Comparison of ENCODE assay signal across 30 cellular contexts in the genomic region with DNA sequence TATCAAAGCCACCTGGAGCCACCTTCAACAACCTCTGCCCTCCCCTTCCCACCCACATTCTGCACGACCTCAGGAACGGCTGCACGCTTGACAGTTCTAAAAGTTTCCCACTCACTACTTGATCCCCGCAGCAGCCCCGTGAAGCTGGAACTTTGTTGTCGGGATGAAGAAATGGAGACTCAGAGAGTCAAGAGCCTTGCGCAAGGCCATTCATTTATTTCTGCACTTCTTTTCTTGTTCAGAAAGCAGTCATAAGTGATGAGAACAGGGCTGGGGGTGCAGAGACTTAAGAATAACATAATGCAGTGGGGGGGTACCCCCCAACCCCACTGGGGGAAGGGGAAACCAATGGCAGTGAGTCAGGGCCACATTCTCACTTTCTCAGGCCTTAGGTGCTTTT. TPM values are rescaled to one million over a fixed set of nuclear protein-coding genes. Genes with fewer than 3 reads are reported as not detected.
DNase-seq lines count a peak whose midpoint lies in the region; ATAC-seq, FAIRE-seq and TF ChIP-seq lines count a peak whose summit lies in the region.
"Had no signal": no experiment of that assay in that cellular context is flagged by ENCODE, and none has a peak within 500 bp of the region (broad histone marks: within the 10 kb centered on the region; RNA-seq: fewer than 3 reads in every experiment).

No MANE protein-coding gene starts in this region.

- H3K9me3 Mint-ChIP-seq in activated naive CD4-positive, alpha-beta T cell treated with anti-CD3 and anti-CD28 coated beads for 36 hours = no peaks in the 10 kb centered on the region
- H3K9me3 Mint-ChIP-seq in T-cell = no peaks in the 10 kb centered on the region
- H3K9me3 Mint-ChIP-seq: activated naive CD4-positive, alpha-beta T cell treated with anti-CD3 and anti-CD28 coated beads, Interleukin-2, amount 50 U/mL, for 24 hours; effector memory CD8-positive, alpha-beta T cell had no signal

- no peak overlapping the region for H3K4me2 ChIP-seq in PC-9
- H3K4me2 ChIP-seq: A549 had no signal

- H3K27ac Mint-ChIP-seq in activated naive CD4-positive, alpha-beta T cell treated with anti-CD3 and anti-CD28 coated beads for 36 hours = no peak overlapping the region
- no peak overlapping the region for H3K27ac Mint-ChIP-seq in T-cell
- H3K27ac Mint-ChIP-seq: activated naive CD4-positive, alpha-beta T cell treated with anti-CD3 and anti-CD28 coated beads, Interleukin-2, amount 50 U/mL, for 24 hours; effector memory CD8-positive, alpha-beta T cell had no signal

- CTCF ChIA-PET in activated naive CD4-positive, alpha-beta T cell treated with anti-CD3 and anti-CD28 coated beads for 36 hours (lab: Charles Lee) = no interaction called here
- CTCF ChIA-PET in T-cell (lab: Charles Lee) (no interaction called here), PC-9 (lab: Charles Lee) (no interaction called here)

- no TSS peak for BruUV-seq in PC-9 (replicated peaks; lab: Mats Ljungman, UMichigan)

- no peak overlapping the region for H3K4me3 Mint-ChIP-seq in activated naive CD4-positive, alpha-beta T cell treated with anti-CD3 and anti-CD28 coated beads for 36 hours
- peak overlapping the region; percentile 25 to 61 (median 43) for H3K4me3 Mint-ChIP-seq in T-cell

- peaks cover 22% of the 10 kb centered on the region; the same call in 1 of the 2 replicates for H3K79me2 ChIP-seq in PC-9 (ENCODE audit: low read depth)

- no peak overlapping the region for H3K4me3 ChIP-seq in fibroblast of villous mesenchyme (ENCODE audit: low read depth, low read length)
- H3K4me3 ChIP-seq in subcutaneous abdominal adipose tissue (ENCODE audit: low read depth in 1 of 5, low read length in 5 of 5) = no peak overlapping the region
- no peak overlapping the region for H3K4me3 ChIP-seq in PC-9
- H3K4me3 ChIP-seq: A549 had no signal

- H3K36me3 ChIP-seq in subcutaneous abdominal adipose tissue (ENCODE audit: control insufficient read depth in 5 of 5, insufficient read depth in 5 of 5, low read length in 5 of 5) (no peaks in the 10 kb centered on the region), PC-9 (ENCODE audit: low read depth) (no peaks in the 10 kb centered on the region)
- H3K36me3 ChIP-seq: stomach, tibial artery had no signal

- peaks cover 2% of the 10 kb centered on the region for H3K36me3 Mint-ChIP-seq in activated naive CD4-positive, alpha-beta T cell treated with anti-CD3 and anti-CD28 coated beads for 36 hours (ENCODE audit: low read depth)
- H3K36me3 Mint-ChIP-seq in T-cell = no peaks in the 10 kb centered on the region
- H3K36me3 Mint-ChIP-seq: activated naive CD4-positive, alpha-beta T cell treated with anti-CD3 and anti-CD28 coated beads, Interleukin-2, amount 50 U/mL, for 24 hours had no signal

- H3K27me3 Mint-ChIP-seq in activated naive CD4-positive, alpha-beta T cell treated with anti-CD3 and anti-CD28 coated beads for 36 hours (ENCODE audit: low read depth) = peaks cover 12% of the 10 kb centered on the region
- H3K27me3 Mint-ChIP-seq in T-cell = peaks cover 8 to 22% of the 10 kb centered on the region in 2 donors

- H3K9me3 ChIP-seq in subcutaneous abdominal adipose tissue (ENCODE audit: control insufficient read depth in 5 of 5, low read length in 5 of 5) (no peaks in the 10 kb centered on the region), PC-9 (ENCODE audit: insufficient read depth, low read depth) (no peaks in the 10 kb centered on the region)
- H3K9me3 ChIP-seq: A549, stomach, tibial artery had no signal

- H3K27me3 ChIP-seq in subcutaneous abdominal adipose tissue (ENCODE audit: control insufficient read depth in 5 of 5, insufficient read depth in 4 of 5, low read length in 5 of 5) = no peaks in the 10 kb centered on the region
- no peaks in the 10 kb centered on the region for H3K27me3 ChIP-seq in PC-9 (ENCODE audit: insufficient read depth, low read depth)
- H3K27me3 ChIP-seq: tibial artery had no signal

- peak overlapping the region; percentile 63 for H3K27ac ChIP-seq in subcutaneous abdominal adipose tissue (ENCODE audit: low read depth, low read length)
- H3K27ac ChIP-seq in PC-9 = no peak overlapping the region
- H3K27ac ChIP-seq: A549, WERI-Rb-1 had no signal

- no peaks in the 10 kb centered on the region for H3K9me2 ChIP-seq in PC-9 (ENCODE audit: insufficient read depth)

- POLR2A ChIA-PET in T-cell (lab: Charles Lee) (no interaction called here), PC-9 (lab: Charles Lee; ENCODE audit: unreplicated experiment) (no interaction called here)

- no peak overlapping the region for H3K9ac ChIP-seq in subcutaneous abdominal adipose tissue (ENCODE audit: low read length in 5 of 5)

- peaks cover 13% of the 10 kb centered on the region; the same call in 1 of the 2 replicates for H4K20me1 ChIP-seq in PC-9 (ENCODE audit: insufficient read depth)

- peak; percentile 13 for DNase-seq in activated naive CD4-positive, alpha-beta T cell treated with anti-CD3 and anti-CD28 coated beads for 36 hours
- no peak for DNase-seq in activated naive CD4-positive, alpha-beta T cell (lab: John Stamatoyannopoulos, UW)
- DNase-seq in T-cell = no peak
- DNase-seq in fibroblast of villous mesenchyme (ENCODE audit: low read depth) = peak; percentile 32
- DNase-seq in PC-9 = no peak
- no peak for DNase-seq in H54 (ENCODE audit: insufficient read length, low spot score)
- DNase-seq: activated CD4-positive, alpha-beta T cell treated with anti-CD3 and anti-CD28 coated beads, Interleukin-2, amount 50 U/mL, for 4 hours; caudate nucleus; cortex of kidney; effector memory CD8-positive, alpha-beta T cell; Kasumi-1; left cardiac atrium; mesendoderm; NCI-H1048; NCI-H1694; NCI-H2171; NCI-H510A; occipital lobe; Right ventricle myocardium superior; stomach; tibial artery; WERI-Rb-1 had no signal

- intact Hi-C loops in activated naive CD4-positive, alpha-beta T cell treated with anti-CD3 and anti-CD28 coated beads for 36 hours (cut with micrococcal nuclease) = no loop called here
- intact Hi-C loops in PC-9 (cut with micrococcal nuclease; ENCODE audit: unreplicated experiment) = no loop called here

- TF ChIP-seq CTCF in fibroblast of villous mesenchyme (IDR thresholded peaks at IDR 0.05; ENCODE audit: insufficient read depth, low read depth, low read length) = no peak
- TF ChIP-seq CTCF in PC-9 (conservative IDR thresholded peaks at IDR 0.05) = no peak

- no peak for FAIRE-seq in H54 (lab: Jason Lieb, UNC)
- FAIRE-seq: A549, astrocyte, frontal cortex, G401.6 had no signal

- H3K4me1 Mint-ChIP-seq in activated naive CD4-positive, alpha-beta T cell treated with anti-CD3 and anti-CD28 coated beads for 36 hours (ENCODE audit: low read depth) = peaks cover 11% of the 10 kb centered on the region
- H3K4me1 Mint-ChIP-seq in T-cell = peaks cover 8 to 13% (median 9%) of the 10 kb centered on the region in 3 donors

- ATAC-seq in T-cell (replicated peaks in 1 of 4) = no peak
- ATAC-seq in HG03039 (IDR thresholded peaks at IDR 0.05; ENCODE audit: unreplicated experiment) = no peak
- ATAC-seq: A549; effector memory CD8-positive, alpha-beta T cell; esophagus mucosa; left cardiac atrium had no signal

- no peak for TF ChIP-seq POLR2A in H54 (IDR thresholded peaks at IDR 0.05; ENCODE audit: low read depth, low read length)

- H3F3A ChIP-seq in PC-9 (ENCODE audit: insufficient read depth, low read depth) = peaks cover 36% of the 10 kb centered on the region

- H3K4me1 ChIP-seq in subcutaneous abdominal adipose tissue (ENCODE audit: control insufficient read depth in 5 of 5, insufficient read depth in 5 of 5, low read length in 5 of 5) (peaks cover 3 to 34% (median 32%) of the 10 kb centered on the region in 5 donors), PC-9 (replicated peaks; ENCODE audit: insufficient read depth) (peaks cover 11% of the 10 kb centered on the region; the same call in 1 of the 2 replicates)

- no peak overlapping the region for H2AFZ ChIP-seq in PC-9

RNA-seq across cellular contexts. Expression of gene ZFTA, which starts 2.2 kb away (rescaled TPM):
- total RNA-seq in activated naive CD4-positive, alpha-beta T cell treated with anti-CD3 and anti-CD28 coated beads for 36 hours = under 1 TPM; 0.91 TPM
- total RNA-seq in T-cell = 1 to 10 TPM; 2.8 to 8.3 (median 4.0) TPM
- 12.2 and 16.0 TPM in 2 replicates for total RNA-seq in fibroblast of villous mesenchyme
- total RNA-seq in PC-9 (2021) = 16.6 and 19.3 TPM in 2 replicates

RNA-seq across cellular contexts. Expression of gene SPINDOC, which starts 42.5 kb away (rescaled TPM):
- 10 to 100 TPM; 15.3 to 15.4 TPM for total RNA-seq in activated naive CD4-positive, alpha-beta T cell treated with anti-CD3 and anti-CD28 coated beads for 36 hours
- 10 to 100 TPM in 3 of 5 donors, 1 to 10 TPM in 2; 8.1 to 16.1 (median 15.3) TPM for total RNA-seq in T-cell
- 24.2 and 25.4 TPM in 2 replicates for total RNA-seq in fibroblast of villous mesenchyme
- 46.8 and 49.7 TPM in 2 replicates for total RNA-seq in PC-9 (2021)

Comparison
In these comparisons a context has a peak if more than half of its experiments do, and no peak if none do; other contexts are left out.
1. DNase-seq: peak in activated naive CD4-positive, alpha-beta T cell treated with anti-CD3 and anti-CD28 coated beads for 36 hours (single experiment) and fibroblast of villous mesenchyme (single experiment); none in activated naive CD4-positive, alpha-beta T cell (0 of 4), T-cell (0 of 34), PC-9 (0 of 2) and H54 (single experiment).